In genomic region chr17:39281806-39282205, GRCh38 we compare ENCODE assay signal across 21 cellular contexts. TPM values are rescaled to one million over a fixed set of nuclear protein-coding genes. Genes with fewer than 3 reads are reported as not detected.
DNase-seq lines count a peak whose midpoint lies in the region; ATAC-seq, FAIRE-seq and TF ChIP-seq lines count a peak whose summit lies in the region.
"Had no signal": no experiment of that assay in that cellular context is flagged by ENCODE, and none has a peak within 500 bp of the region (broad histone marks: within the 10 kb centered on the region; RNA-seq: fewer than 3 reads in every experiment).

No MANE protein-coding gene starts in this region.

- no peak overlapping the region for H3K4me2 ChIP-seq in endothelial cell of umbilical vein (ENCODE audit: insufficient read depth, low read length)

- peak; percentile 21 for DNase-seq in DMS 273 (lab: John Stamatoyannopoulos, UW; ENCODE audit: unreplicated experiment)
- DNase-seq in DMS 273 treated with DMSO at 0.1 percent for 48 hours (lab: John Stamatoyannopoulos, UW), result no peak
- DNase-seq in OCI-M1 (lab: John Stamatoyannopoulos, UW), result peak; percentile 41
- DNase-seq in endothelial cell of umbilical vein (ENCODE audit: low read depth, low spot score), result peak; percentile 13
- DNase-seq in osteocyte (ENCODE audit: extremely low spot score, unreplicated experiment), result no peak
- no peak for DNase-seq in activated CD4-positive, alpha-beta T cell treated with anti-CD3 and anti-CD28 coated beads, Interleukin-2, amount 10 ng/mL, durations not matched to agents 24 days and 14 days
- DNase-seq in GM13976 (ENCODE audit: low spot score), result no peak
- DNase-seq: activated CD4-positive, CD25-positive, alpha-beta regulatory T cell treated with anti-CD3 and anti-CD28 coated beads, Interleukin-2, amount 50 U/mL, for 72 hours; activated CD8-positive, alpha-beta memory T cell treated with anti-CD3 and anti-CD28 coated beads, Interleukin-2, amount 10 ng/mL, durations not matched to agents 7 days and 5 days; CD8-positive, alpha-beta T cell; GOT3; Kasumi-1; left lung; naive B cell; NCI-H146; NCI-H446; SHP77; stimulated activated CD4-positive, alpha-beta T cell treated with anti-CD3 and anti-CD28 coated beads, Interleukin-12 subunit alpha, Interleukin-12 subunit beta, amount 100 ng/mL, for 4 hours; stimulated activated naive CD4-positive, alpha-beta T cell had no signal

- no peak for TF ChIP-seq POLR2A in endothelial cell of umbilical vein (IDR thresholded peaks at IDR 0.05; ENCODE audit: low read depth, low read length)

- POLR2A ChIA-PET in endothelial cell of umbilical vein (lab: Charles Lee), result no interaction called here

- no peak overlapping the region for H3K9ac ChIP-seq in endothelial cell of umbilical vein (replicated peaks; ENCODE audit: extremely low read depth, insufficient read depth, low read length)

- H3K4me3 ChIP-seq in endothelial cell of umbilical vein (replicated peaks in 1 of 3; ENCODE audit: insufficient read depth in 1 of 3, low read depth in 1 of 3, low read length in 3 of 3), result no peak overlapping the region
- H3K4me3 ChIP-seq: left lung had no signal

- no peaks in the 10 kb centered on the region for H3K27me3 ChIP-seq in endothelial cell of umbilical vein (ENCODE audit: control insufficient read depth in 2 of 2, insufficient read depth in 2 of 2, low read length in 2 of 2)
- H3K27me3 ChIP-seq: left lung had no signal

- TF ChIP-seq CTCF in endothelial cell of umbilical vein (IDR thresholded peaks at IDR 0.05; ENCODE audit: extremely low read depth in 1 of 2, insufficient read depth in 1 of 2, low read depth in 1 of 2, low read length in 2 of 2) (no peak), osteocyte (IDR thresholded peaks at IDR 0.05) (no peak), GM13976 (IDR thresholded peaks at IDR 0.05; ENCODE audit: borderline replicate concordance, control extremely low read depth, extremely low read depth, insufficient read depth, missing control alignments) (no peak)

- H3K79me2 ChIP-seq in endothelial cell of umbilical vein (ENCODE audit: control insufficient read depth, insufficient read depth, low read length), result no peaks in the 10 kb centered on the region

- in situ Hi-C loops in GM13976 (cut with MboI; ENCODE audit: low sequenced_read_pairs, unreplicated experiment), result no loop called here

- no TSS peak for BruUV-seq in endothelial cell of umbilical vein (replicated peaks; lab: Mats Ljungman, UMichigan)

- no peak for FAIRE-seq in endothelial cell of umbilical vein (lab: Jason Lieb, UNC)

- H3K9me3 ChIP-seq in endothelial cell of umbilical vein (replicated peaks; ENCODE audit: control insufficient read depth, insufficient read depth, low read length), result no peaks in the 10 kb centered on the region
- H3K9me3 ChIP-seq: left lung had no signal

- H3K27ac ChIP-seq in endothelial cell of umbilical vein (ENCODE audit: insufficient read depth, low read depth, low read length), result no peak overlapping the region

- H3K4me3 Mint-ChIP-seq in osteocyte (ENCODE audit: unreplicated experiment), result no peak overlapping the region
- H3K4me3 Mint-ChIP-seq in activated CD4-positive, alpha-beta T cell treated with anti-CD3 and anti-CD28 coated beads, Interleukin-2, amount 10 ng/mL, durations not matched to agents 24 days and 14 days, result no peak overlapping the region
- H3K4me3 Mint-ChIP-seq: activated CD8-positive, alpha-beta memory T cell treated with anti-CD3 and anti-CD28 coated beads, Interleukin-2, amount 10 ng/mL, durations not matched to agents 7 days and 5 days; CD8-positive, alpha-beta T cell; naive B cell had no signal

- no peaks in the 10 kb centered on the region for H3K27me3 Mint-ChIP-seq in osteocyte (ENCODE audit: unreplicated experiment)
- H3K27me3 Mint-ChIP-seq in activated CD4-positive, alpha-beta T cell treated with anti-CD3 and anti-CD28 coated beads, Interleukin-2, amount 10 ng/mL, durations not matched to agents 24 days and 14 days, result no peaks in the 10 kb centered on the region
- H3K27me3 Mint-ChIP-seq: activated CD8-positive, alpha-beta memory T cell treated with anti-CD3 and anti-CD28 coated beads, Interleukin-2, amount 10 ng/mL, durations not matched to agents 7 days and 5 days; naive B cell; progenitor cell of endocrine pancreas had no signal

- H3K9me3 Mint-ChIP-seq in osteocyte (ENCODE audit: unreplicated experiment), result no peaks in the 10 kb centered on the region
- no peaks in the 10 kb centered on the region for H3K9me3 Mint-ChIP-seq in activated CD4-positive, alpha-beta T cell treated with anti-CD3 and anti-CD28 coated beads, Interleukin-2, amount 10 ng/mL, durations not matched to agents 24 days and 14 days
- H3K9me3 Mint-ChIP-seq: CD8-positive, alpha-beta T cell; naive B cell had no signal

- H3K4me1 ChIP-seq in endothelial cell of umbilical vein (ENCODE audit: control insufficient read depth, extremely low read depth, insufficient read depth, low read length), result peaks cover 8% of the 10 kb centered on the region

- CTCF ChIA-PET in endothelial cell of umbilical vein (lab: Charles Lee), result interaction anchor here (1.0 to 1.7 kb wide), 4 partner anchors 9 to 71 kb away, joined by 3 to 6 read pairs (median 5); no protein-coding TSS in a partner anchor

- ATAC-seq in GM18519 (IDR thresholded peaks at IDR 0.05; ENCODE audit: low FRiP score, unreplicated experiment), result no peak
- ATAC-seq: activated CD8-positive, alpha-beta memory T cell treated with anti-CD3 and anti-CD28 coated beads, Interleukin-2, amount 10 ng/mL, durations not matched to agents 7 days and 5 days; CD8-positive, alpha-beta T cell had no signal

- H3K9me1 ChIP-seq in endothelial cell of umbilical vein (replicated peaks; ENCODE audit: control insufficient read depth, extremely low read depth, insufficient read depth, low read length), result no peaks in the 10 kb centered on the region

- H3K36me3 Mint-ChIP-seq in osteocyte (ENCODE audit: unreplicated experiment), result peaks cover 19% of the 10 kb centered on the region
- peaks cover 3% of the 10 kb centered on the region for H3K36me3 Mint-ChIP-seq in activated CD4-positive, alpha-beta T cell treated with anti-CD3 and anti-CD28 coated beads, Interleukin-2, amount 10 ng/mL, durations not matched to agents 24 days and 14 days (ENCODE audit: low read depth)
- H3K36me3 Mint-ChIP-seq: activated CD8-positive, alpha-beta memory T cell treated with anti-CD3 and anti-CD28 coated beads, Interleukin-2, amount 10 ng/mL, durations not matched to agents 7 days and 5 days had no signal

- intact Hi-C loops in endothelial cell of umbilical vein (cut with micrococcal nuclease), result no loop called here
- intact Hi-C loops in activated CD4-positive, alpha-beta T cell treated with anti-CD3 and anti-CD28 coated beads, Interleukin-2, amount 10 ng/mL, durations not matched to agents 24 days and 14 days (cut with micrococcal nuclease), result no loop called here

- no peaks in the 10 kb centered on the region for H3K36me3 ChIP-seq in endothelial cell of umbilical vein (ENCODE audit: control insufficient read depth in 2 of 2, extremely low read depth in 1 of 2, insufficient read depth in 2 of 2, low read length in 2 of 2)

- peaks cover 23% of the 10 kb centered on the region for H3K4me1 Mint-ChIP-seq in osteocyte (ENCODE audit: unreplicated experiment)
- H3K4me1 Mint-ChIP-seq in activated CD4-positive, alpha-beta T cell treated with anti-CD3 and anti-CD28 coated beads, Interleukin-2, amount 10 ng/mL, durations not matched to agents 24 days and 14 days, result no peaks in the 10 kb centered on the region
- H3K4me1 Mint-ChIP-seq: activated CD8-positive, alpha-beta memory T cell treated with anti-CD3 and anti-CD28 coated beads, Interleukin-2, amount 10 ng/mL, durations not matched to agents 7 days and 5 days had no signal

- peak overlapping the region; percentile 77 for H3K27ac Mint-ChIP-seq in osteocyte (ENCODE audit: unreplicated experiment)
- H3K27ac Mint-ChIP-seq in activated CD4-positive, alpha-beta T cell treated with anti-CD3 and anti-CD28 coated beads, Interleukin-2, amount 10 ng/mL, durations not matched to agents 24 days and 14 days, result no peak overlapping the region
- H3K27ac Mint-ChIP-seq: activated CD8-positive, alpha-beta memory T cell treated with anti-CD3 and anti-CD28 coated beads, Interleukin-2, amount 10 ng/mL, durations not matched to agents 7 days and 5 days; naive B cell; progenitor cell of endocrine pancreas had no signal

- no peaks in the 10 kb centered on the region for H4K20me1 ChIP-seq in endothelial cell of umbilical vein (replicated peaks; ENCODE audit: control insufficient read depth, extremely low read depth, insufficient read depth, low read length)

- dilution Hi-C loops in endothelial cell of umbilical vein (cut with MboI; ENCODE audit: extremely low pct_ligation_motif_present, low sequenced_read_pairs), result no loop called here

- H2AFZ ChIP-seq in endothelial cell of umbilical vein (ENCODE audit: low read depth, low read length), result no peak overlapping the region

TF ChIP-seq in endothelial cell of umbilical vein, 7 proteins besides CTCF, POLR2A, EP300 and RAD21:
- TF ChIP-seq MYC (IDR thresholded peaks at IDR 0.05; ENCODE audit: low read depth, low read length) (no peak), JUN (IDR thresholded peaks at IDR 0.05; ENCODE audit: borderline replicate concordance, insufficient read depth, insufficient read length, low read depth) (no peak), GATA2 (IDR thresholded peaks at IDR 0.05; ENCODE audit: insufficient read depth, insufficient read length, low read depth, low read length) (no peak), POLR2AphosphoS5 (IDR thresholded peaks at IDR 0.05; ENCODE audit: insufficient read depth, low read depth, low read length) (no peak), MAX (IDR thresholded peaks at IDR 0.05; ENCODE audit: insufficient read depth, insufficient read length) (no peak), EZH2 (IDR thresholded peaks at IDR 0.05; ENCODE audit: borderline replicate concordance, low read depth, low read length, severe bottlenecking) (no peak), FOS (IDR thresholded peaks at IDR 0.05; ENCODE audit: borderline replicate concordance, insufficient read depth, low read length) (no peak)

RNA-seq across cellular contexts. Expression of gene STAC2, which starts 56.1 kb away (rescaled TPM):
- total RNA-seq in endothelial cell of umbilical vein (not detected in 2 replicates), osteocyte (0.62 and 0.81 TPM in 2 replicates)
- not detected in 2 replicates for polyA plus RNA-seq in endothelial cell of umbilical vein
- not detected in 2 replicates for polyA plus RNA-seq in endothelial cell of umbilical vein (2011; cell fraction: cytosol; rRNA removed)
- not detected in 2 replicates for polyA plus RNA-seq in endothelial cell of umbilical vein (2011; cell fraction: nucleus; rRNA removed)
- not detected in 2 replicates for polyA plus RNA-seq in endothelial cell of umbilical vein (2012)
- polyA minus RNA-seq in endothelial cell of umbilical vein, result not detected in 2 replicates
- polyA minus RNA-seq in endothelial cell of umbilical vein (2011; cell fraction: cytosol; rRNA and poly(A)+ RNA removed), result not detected
- not detected in 2 replicates for polyA minus RNA-seq in endothelial cell of umbilical vein (2011; cell fraction: nucleus; rRNA and poly(A)+ RNA removed)
- total RNA-seq in activated CD4-positive, alpha-beta T cell treated with anti-CD3 and anti-CD28 coated beads, Interleukin-2, amount 10 ng/mL, durations not matched to agents 24 days and 14 days, result not detected in 2 replicates
- total RNA-seq: activated CD8-positive, alpha-beta memory T cell treated with anti-CD3 and anti-CD28 coated beads, Interleukin-2, amount 10 ng/mL, durations not matched to agents 7 days and 5 days; progenitor cell of endocrine pancreas had no signal

Comparison
In these comparisons a context has a peak if more than half of its experiments do, and no peak if none do; other contexts are left out.
1. DNase-seq: peak in DMS 273 (single experiment), OCI-M1 (single experiment) and endothelial cell of umbilical vein (single experiment); none in DMS 273 treated with DMSO at 0.1 percent for 48 hours (single experiment), osteocyte (single experiment), activated CD4-positive, alpha-beta T cell treated with anti-CD3 and anti-CD28 coated beads, Interleukin-2, amount 10 ng/mL, durations not matched to agents 24 days and 14 days (single experiment) and GM13976 (single experiment).